In the genomic region with DNA sequence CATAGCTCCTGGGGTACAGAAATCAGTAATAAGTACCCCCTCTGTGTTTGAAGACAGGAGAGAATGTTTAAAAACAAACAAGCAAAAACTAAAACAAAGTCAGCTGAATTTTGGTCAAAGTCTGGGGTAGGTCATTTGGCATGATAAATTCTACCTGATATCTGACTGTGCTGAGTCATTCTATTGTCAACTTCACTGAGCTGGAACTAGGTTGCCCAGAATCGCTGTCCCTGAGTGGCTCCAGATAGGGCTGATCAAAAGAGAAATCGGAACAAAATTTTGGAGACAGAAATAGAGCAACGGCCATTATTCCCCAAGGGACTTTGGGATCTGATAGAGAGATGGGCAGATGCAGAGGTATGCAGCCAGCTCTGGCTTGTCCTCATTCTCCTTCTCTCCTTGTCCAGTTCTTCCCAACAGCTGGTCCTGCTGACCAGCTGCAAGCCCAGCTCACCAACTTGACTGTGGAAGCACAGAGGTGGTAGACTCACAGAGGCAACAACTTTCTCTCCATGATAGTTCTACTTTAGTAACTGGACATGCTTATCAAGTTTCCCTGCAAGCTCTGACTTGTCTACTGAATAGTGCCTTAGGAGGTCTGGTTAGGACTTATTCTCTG, we compare ENCODE assay signal across 24 cellular contexts. TPM values are rescaled to one million over a fixed set of nuclear protein-coding genes. Genes with fewer than 3 reads are reported as not detected.
DNase-seq lines count a peak whose midpoint lies in the region; ATAC-seq and TF ChIP-seq lines count a peak whose summit lies in the region.
"Had no signal": no experiment of that assay in that cellular context is flagged by ENCODE, and none has a peak within 500 bp of the region (broad histone marks: within the 10 kb centered on the region; RNA-seq: fewer than 3 reads in every experiment).

No MANE protein-coding gene starts in this region.

- no peaks in the 10 kb centered on the region for H3K36me3 ChIP-seq in left ventricle myocardium inferior
- no peaks in the 10 kb centered on the region for H3K36me3 ChIP-seq in thyroid gland

- intact Hi-C loops in left ventricle myocardium inferior (cut with micrococcal nuclease): no loop called here
- intact Hi-C loops in cardiac septum (cut with DNase I): no loop called here
- intact Hi-C loops in thyroid gland (cut with DNase I): no loop called here
- intact Hi-C loops in activated CD4-positive, alpha-beta T cell treated with anti-CD3 and anti-CD28 coated beads for 36 hours (cut with DNase I, micrococcal nuclease): no loop called here

- peaks cover 17% of the 10 kb centered on the region for H3K4me1 ChIP-seq in left ventricle myocardium inferior
- peaks cover 0 to 7% of the 10 kb centered on the region in 2 donors for H3K4me1 ChIP-seq in thyroid gland
- H3K4me1 ChIP-seq: foreskin keratinocyte had no signal

- peaks cover 15% of the 10 kb centered on the region for H3K27me3 Mint-ChIP-seq in glutamatergic neuron (ENCODE audit: unreplicated experiment)
- H3K27me3 Mint-ChIP-seq in activated CD4-positive, alpha-beta T cell treated with anti-CD3 and anti-CD28 coated beads for 36 hours: peaks cover 4% of the 10 kb centered on the region
- H3K27me3 Mint-ChIP-seq: activated CD4-positive, alpha-beta memory T cell treated with anti-CD3 and anti-CD28 coated beads, Interleukin-2, amount 10 ng/mL, durations not matched to agents 7 days and 5 days; activated T-cell treated with anti-CD3 and anti-CD28 coated beads, Interleukin-2, amount 50 U/mL, for 24 hours; stimulated activated memory B cell treated with anti-CD40 and anti-IgM and Interleukin-4, amounts not matched to agents 10 μg/mL and 1 μg/mL and 100 μg/mL, for 72 hours had no signal

- H3K36me3 Mint-ChIP-seq in glutamatergic neuron (ENCODE audit: unreplicated experiment): peaks cover 13% of the 10 kb centered on the region
- no peaks in the 10 kb centered on the region for H3K36me3 Mint-ChIP-seq in activated CD4-positive, alpha-beta T cell treated with anti-CD3 and anti-CD28 coated beads for 36 hours (ENCODE audit: low read depth)
- H3K36me3 Mint-ChIP-seq: activated naive CD4-positive, alpha-beta T cell treated with anti-CD3 and anti-CD28 coated beads, Interleukin-2, amount 50 U/mL, for 72 hours; mesothelial cell of epicardium; stimulated activated memory B cell treated with anti-CD40 and anti-IgM and Interleukin-4, amounts not matched to agents 10 μg/mL and 1 μg/mL and 100 μg/mL, for 72 hours had no signal

- H3K27ac ChIP-seq in left ventricle myocardium inferior (replicated peaks) (peak overlapping the region; percentile 11), thyroid gland (no peak overlapping the region)
- H3K27ac ChIP-seq: C4-2B, epithelial cell of prostate, foreskin keratinocyte had no signal

- CTCF ChIA-PET in activated CD4-positive, alpha-beta T cell treated with anti-CD3 and anti-CD28 coated beads for 36 hours (lab: Charles Lee): no interaction called here

- H3K27me3 ChIP-seq in left ventricle myocardium inferior (ENCODE audit: low read depth) (no peaks in the 10 kb centered on the region), thyroid gland (no peaks in the 10 kb centered on the region)
- H3K27me3 ChIP-seq: foreskin keratinocyte had no signal

- peak overlapping the region; percentile 13 for H3K4me3 Mint-ChIP-seq in glutamatergic neuron (ENCODE audit: unreplicated experiment)
- no peak overlapping the region for H3K4me3 Mint-ChIP-seq in activated CD4-positive, alpha-beta T cell treated with anti-CD3 and anti-CD28 coated beads for 36 hours
- H3K4me3 Mint-ChIP-seq: activated CD4-positive, alpha-beta memory T cell treated with anti-CD3 and anti-CD28 coated beads, Interleukin-2, amount 10 ng/mL, durations not matched to agents 7 days and 5 days; activated T-cell treated with anti-CD3 and anti-CD28 coated beads, Interleukin-2, amount 50 U/mL, for 24 hours; mesothelial cell of epicardium; stimulated activated memory B cell treated with anti-CD40 and anti-IgM and Interleukin-4, amounts not matched to agents 10 μg/mL and 1 μg/mL and 100 μg/mL, for 72 hours had no signal

- H3K9me3 ChIP-seq in left ventricle myocardium inferior (replicated peaks): no peaks in the 10 kb centered on the region
- no peaks in the 10 kb centered on the region for H3K9me3 ChIP-seq in thyroid gland

- 46 to 61% methylated on average over 3 of the region's 3 CpGs for WGBS in thyroid gland, 2 donors

- H3K4me1 Mint-ChIP-seq in glutamatergic neuron (ENCODE audit: low read depth, unreplicated experiment): peaks cover 21% of the 10 kb centered on the region
- H3K4me1 Mint-ChIP-seq in activated CD4-positive, alpha-beta T cell treated with anti-CD3 and anti-CD28 coated beads for 36 hours: no peaks in the 10 kb centered on the region
- H3K4me1 Mint-ChIP-seq: activated CD4-positive, alpha-beta memory T cell treated with anti-CD3 and anti-CD28 coated beads, Interleukin-2, amount 10 ng/mL, durations not matched to agents 7 days and 5 days; mesothelial cell of epicardium had no signal

- no peak overlapping the region for H3K27ac Mint-ChIP-seq in glutamatergic neuron (ENCODE audit: unreplicated experiment)
- no peak overlapping the region for H3K27ac Mint-ChIP-seq in activated CD4-positive, alpha-beta T cell treated with anti-CD3 and anti-CD28 coated beads for 36 hours
- H3K27ac Mint-ChIP-seq: activated CD4-positive, alpha-beta memory T cell treated with anti-CD3 and anti-CD28 coated beads, Interleukin-2, amount 10 ng/mL, durations not matched to agents 7 days and 5 days; activated naive CD4-positive, alpha-beta T cell treated with anti-CD3 and anti-CD28 coated beads, Interleukin-2, amount 50 U/mL, for 72 hours; activated T-cell treated with anti-CD3 and anti-CD28 coated beads, Interleukin-2, amount 50 U/mL, for 24 hours; mesothelial cell of epicardium; stimulated activated memory B cell treated with anti-CD40 and anti-IgM and Interleukin-4, amounts not matched to agents 10 μg/mL and 1 μg/mL and 100 μg/mL, for 72 hours had no signal

- ATAC-seq in activated CD4-positive, alpha-beta T cell treated with anti-CD3 and anti-CD28 coated beads for 36 hours: no peak
- ATAC-seq: activated naive CD4-positive, alpha-beta T cell treated with anti-CD3 and anti-CD28 coated beads, Interleukin-2, amount 50 U/mL, for 72 hours; stimulated activated memory B cell treated with anti-CD40 and anti-IgM and Interleukin-4, amounts not matched to agents 10 μg/mL and 1 μg/mL and 100 μg/mL, for 72 hours had no signal

- peaks cover 15% of the 10 kb centered on the region for H3K9me3 Mint-ChIP-seq in glutamatergic neuron (ENCODE audit: unreplicated experiment)
- no peaks in the 10 kb centered on the region for H3K9me3 Mint-ChIP-seq in activated CD4-positive, alpha-beta T cell treated with anti-CD3 and anti-CD28 coated beads for 36 hours (ENCODE audit: low read depth)
- H3K9me3 Mint-ChIP-seq: activated CD4-positive, alpha-beta memory T cell treated with anti-CD3 and anti-CD28 coated beads, Interleukin-2, amount 10 ng/mL, durations not matched to agents 7 days and 5 days; activated naive CD4-positive, alpha-beta T cell treated with anti-CD3 and anti-CD28 coated beads, Interleukin-2, amount 50 U/mL, for 72 hours; activated T-cell treated with anti-CD3 and anti-CD28 coated beads, Interleukin-2, amount 50 U/mL, for 24 hours had no signal

- H3K4me3 ChIP-seq in left ventricle myocardium inferior (no peak overlapping the region), thyroid gland (replicated peaks in 1 of 3) (no peak overlapping the region)

- TF ChIP-seq POLR2A in thyroid gland (IDR thresholded peaks at IDR 0.05): no peak

- DNase-seq in left ventricle myocardium inferior: no peak
- DNase-seq in cardiac septum (ENCODE audit: low spot score): no peak
- peak; percentile 10 for DNase-seq in LHCN-M2 (ENCODE audit: low read depth)
- no peak for DNase-seq in glutamatergic neuron
- DNase-seq in thyroid gland: peak; percentile 4 to 10
- DNase-seq in T1000 (lab: John Stamatoyannopoulos, UW): no peak
- DNase-seq in activated CD4-positive, alpha-beta T cell treated with anti-CD3 and anti-CD28 coated beads for 36 hours: no peak
- DNase-seq in DMS79 treated with DMSO at 0.1 percent for 48 hours (lab: John Stamatoyannopoulos, UW): no peak
- DNase-seq: activated CD4-positive, alpha-beta memory T cell treated with anti-CD3 and anti-CD28 coated beads, Interleukin-2, amount 10 ng/mL, durations not matched to agents 7 days and 5 days; activated T-cell treated with anti-CD3 and anti-CD28 coated beads, Interleukin-2, amount 50 U/mL, for 24 hours; cortex of kidney; DMS153; HCEC 1CT; hypothalamus; NCI-H1930; NCI-H446 treated with DMSO at 0.1 percent for 48 hours; T-helper 1 cell; trophoblast cell had no signal

- TF ChIP-seq CTCF in left ventricle myocardium inferior (IDR thresholded peaks at IDR 0.05; ENCODE audit: borderline replicate concordance) (no peak), glutamatergic neuron (IDR thresholded peaks at IDR 0.05; ENCODE audit: partially characterized antibody, unreplicated experiment) (no peak), thyroid gland (IDR thresholded peaks at IDR 0.05) (no peak)

- POLR2A ChIA-PET in activated CD4-positive, alpha-beta T cell treated with anti-CD3 and anti-CD28 coated beads for 36 hours (lab: Charles Lee): no interaction called here

RNA-seq across cellular contexts. Expression of gene MYRIP, which starts 57.3 kb away (rescaled TPM):
- 1.5 TPM for total RNA-seq in left ventricle myocardium inferior
- total RNA-seq in cardiac septum: 0.70 TPM
- 0.11 TPM in 1 of 2 replicates, not detected in the other for total RNA-seq in LHCN-M2 (2014; rRNA removed)
- 0.11 TPM for polyA plus RNA-seq in LHCN-M2 (2012)
- 1.8 TPM for total RNA-seq in glutamatergic neuron (ENCODE audit: unreplicated experiment)
- total RNA-seq in thyroid gland: 1 to 10 TPM; 1.6 to 7.1 (median 3.6) TPM
- not detected for total RNA-seq in activated CD4-positive, alpha-beta T cell treated with anti-CD3 and anti-CD28 coated beads for 36 hours
- total RNA-seq: activated CD4-positive, alpha-beta memory T cell treated with anti-CD3 and anti-CD28 coated beads, Interleukin-2, amount 10 ng/mL, durations not matched to agents 7 days and 5 days; activated naive CD4-positive, alpha-beta T cell treated with anti-CD3 and anti-CD28 coated beads, Interleukin-2, amount 50 U/mL, for 72 hours; foreskin keratinocyte had no signal
- polyA plus RNA-seq: foreskin keratinocyte had no signal

Comparison
In these comparisons a context has a peak if more than half of its experiments do, and no peak if none do; other contexts are left out.
1. DNase-seq: peak in LHCN-M2 (single experiment) and thyroid gland (2 of 2); none in left ventricle myocardium inferior (single experiment), cardiac septum (single experiment), glutamatergic neuron (single experiment), T1000 (single experiment), activated CD4-positive, alpha-beta T cell treated with anti-CD3 and anti-CD28 coated beads for 36 hours (single experiment) and DMS79 treated with DMSO at 0.1 percent for 48 hours (single experiment).